Comparison of ENCODE assay signal across 8 cellular contexts in genomic region chr13:110444226-110444653, GRCh38.
DNase-seq lines count a peak whose midpoint lies in the region; ATAC-seq and TF ChIP-seq lines count a peak whose summit lies in the region.

No MANE protein-coding gene starts in this region.

- H3K27me3 ChIP-seq in BJ (ENCODE audit: control insufficient read depth, insufficient read depth, low read length) (no peaks in the 10 kb centered on the region), cardiac muscle cell (no peaks in the 10 kb centered on the region), prostate gland (replicated peaks; ENCODE audit: insufficient read depth) (no peaks in the 10 kb centered on the region)

- no peak for TF ChIP-seq POLR2A in prostate gland (IDR thresholded peaks at IDR 0.05)

- DNase-seq in BJ (ENCODE audit: low read depth) (no peak), NCI-H524 (lab: John Stamatoyannopoulos, UW) (peak; percentile 9 to 72), cardiac muscle cell (ENCODE audit: low read depth in 1 of 2, low spot score in 1 of 2) (peak in 1 of 2 donors; percentile 44), GDM1 (lab: John Stamatoyannopoulos, UW) (no peak), NCI-H2171 treated with DMSO at 0.1 percent for 48 hours (lab: John Stamatoyannopoulos, UW) (no peak), prostate gland (ENCODE audit: low spot score) (no peak)

- TF ChIP-seq CTCF in BJ (IDR thresholded peaks at IDR 0.05; ENCODE audit: insufficient read depth, low read depth, low read length) (peak; percentile 39; the same call in 1 of the 2 replicates), cardiac muscle cell (IDR thresholded peaks at IDR 0.05; ENCODE audit: low read depth, low read length) (peak; percentile 38), prostate gland (IDR thresholded peaks at IDR 0.05) (peak in 1 of 4 experiments; percentile 29)

- WGBS in prostate gland, result 73% methylated on average over 7 of the region's 7 CpGs

- H3K4me3 ChIP-seq in BJ (ENCODE audit: low read depth, low read length) (no peak overlapping the region), cardiac muscle cell (no peak overlapping the region), prostate gland (no peak overlapping the region)

- POLR2A ChIA-PET in BJ (lab: Charles Lee), result no interaction called here

- H3K9me3 ChIP-seq in cardiac muscle cell (ENCODE audit: low read depth), result no peaks in the 10 kb centered on the region
- H3K9me3 ChIP-seq in prostate gland, result no peaks in the 10 kb centered on the region

- CTCF ChIA-PET in BJ (lab: Yijun Ruan, JAX), result interaction anchor here (0.8 to 2.6 kb wide), 17 partner anchors 10 to 296 kb away, joined by 3 to 20 read pairs (median 3); no protein-coding TSS in a partner anchor

- H3K4me1 ChIP-seq in cardiac muscle cell (ENCODE audit: low read depth) (peaks cover 8% of the 10 kb centered on the region), prostate gland (replicated peaks) (no peaks in the 10 kb centered on the region)

- peaks cover 12% of the 10 kb centered on the region for H3K36me3 ChIP-seq in BJ (ENCODE audit: control insufficient read depth, insufficient read depth, low read length)
- peaks cover 17% of the 10 kb centered on the region for H3K36me3 ChIP-seq in cardiac muscle cell
- H3K36me3 ChIP-seq in prostate gland, result no peaks in the 10 kb centered on the region

- intact Hi-C loops in prostate gland (cut with DNase I), result no loop called here

- ATAC-seq in GM19463 (IDR thresholded peaks at IDR 0.05; ENCODE audit: unreplicated experiment), result peak; percentile 36
- no peak for ATAC-seq in GM21576 (IDR thresholded peaks at IDR 0.05; ENCODE audit: unreplicated experiment)

- no peak overlapping the region for H3K27ac ChIP-seq in cardiac muscle cell
- H3K27ac ChIP-seq in prostate gland, result peak overlapping the region in 1 of 2 donors; percentile 36

Comparison
In these comparisons a context has a peak if more than half of its experiments do, and no peak if none do; other contexts are left out.
1. DNase-seq: peak in NCI-H524 (2 of 2); none in BJ (single experiment), GDM1 (single experiment), NCI-H2171 treated with DMSO at 0.1 percent for 48 hours (single experiment) and prostate gland (single experiment).